Comparison of ENCODE assay signal across 18 cellular contexts in the genomic region with DNA sequence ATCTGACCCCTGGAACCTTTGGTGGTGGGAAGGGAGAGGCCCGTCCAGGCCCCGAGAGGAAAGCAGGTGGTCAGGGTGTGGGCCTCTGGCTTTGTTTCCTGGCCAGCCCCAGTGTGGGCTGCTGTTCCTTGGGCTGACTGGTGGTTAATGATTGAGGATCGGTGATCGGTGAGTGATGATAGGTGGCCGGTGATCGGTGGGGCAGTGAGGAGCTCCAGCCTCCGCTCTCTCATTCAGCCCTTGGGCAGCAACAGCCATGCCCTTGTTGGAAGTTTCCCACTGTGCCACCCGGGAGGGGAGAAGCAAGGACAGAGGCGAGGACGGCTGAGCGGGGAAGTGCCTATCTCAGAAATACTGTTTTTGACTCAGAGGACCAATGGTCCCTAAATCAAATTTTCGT. TPM values are rescaled to one million over a fixed set of nuclear protein-coding genes. Genes with fewer than 3 reads are reported as not detected.
DNase-seq lines count a peak whose midpoint lies in the region; ATAC-seq and TF ChIP-seq lines count a peak whose summit lies in the region.
"Had no signal": no experiment of that assay in that cellular context is flagged by ENCODE, and none has a peak within 500 bp of the region (broad histone marks: within the 10 kb centered on the region; RNA-seq: fewer than 3 reads in every experiment).

No MANE protein-coding gene starts in this region.

- H3K79me2 ChIP-seq in OCI-LY7 (ENCODE audit: insufficient read depth, low read depth, low read length), result no peaks in the 10 kb centered on the region

- POLR2A ChIA-PET in OCI-LY7 (lab: Charles Lee), result no interaction called here

- DNase-seq in SKM-1 treated with dmso at 0.1 percent for 144 hours (lab: John Stamatoyannopoulos, UW; ENCODE audit: unreplicated experiment) (peak; percentile 96), SKM-1 (lab: John Stamatoyannopoulos, UW; ENCODE audit: unreplicated experiment) (no peak), caudate nucleus (lab: John Stamatoyannopoulos, UW) (no peak), tibial artery (no peak), OCI-LY7 (ENCODE audit: low spot score) (no peak)
- DNase-seq: activated CD8-positive, alpha-beta T cell treated with anti-CD3 and anti-CD28 coated beads, Interleukin-2, amount 10 ng/mL, durations not matched to agents 7 days and 5 days; activated naive CD8-positive, alpha-beta T cell treated with anti-CD3 and anti-CD28 coated beads, Interleukin-2, amount 50 U/mL, for 24 hours; cerebellar nuclear complex; mucosa of descending colon; NCI-H1048; NCI-H69; stimulated activated naive CD4-positive, alpha-beta T cell treated with Interleukin-2 at 50 U/mL for 16 hours had no signal

- H2AFZ ChIP-seq in OCI-LY7 (ENCODE audit: low read length), result no peak overlapping the region

- no peak overlapping the region for H3K4me3 ChIP-seq in muscle layer of duodenum (ENCODE audit: low read depth in 1 of 2, low read length in 2 of 2)
- peak overlapping the region in 1 of 2 donors; percentile 0 for H3K4me3 ChIP-seq in tibial artery
- H3K4me3 ChIP-seq in OCI-LY7 (ENCODE audit: low read depth, low read length, poor library complexity, severe bottlenecking), result no peak overlapping the region
- H3K4me3 ChIP-seq: mucosa of descending colon had no signal

- BruUV-seq in OCI-LY7 (replicated peaks; lab: Mats Ljungman, UMichigan), result no TSS peak

- no peaks in the 10 kb centered on the region for H3K9me3 ChIP-seq in muscle layer of duodenum (ENCODE audit: control insufficient read depth in 1 of 2, low read length in 2 of 2)
- no peaks in the 10 kb centered on the region for H3K9me3 ChIP-seq in tibial artery
- H3K9me3 ChIP-seq in OCI-LY7 (ENCODE audit: low read length), result no peaks in the 10 kb centered on the region
- H3K9me3 ChIP-seq: mucosa of descending colon had no signal

- peaks cover 0 to 14% of the 10 kb centered on the region in 2 donors for H3K4me1 ChIP-seq in muscle layer of duodenum (ENCODE audit: control insufficient read depth in 1 of 2, insufficient read depth in 2 of 2, low read length in 2 of 2)
- peaks cover 0 to 92% (median 54%) of the 10 kb centered on the region in 4 donors for H3K4me1 ChIP-seq in tibial artery
- H3K4me1 ChIP-seq in OCI-LY7 (ENCODE audit: insufficient read depth, low read length, poor library complexity, severe bottlenecking), result peaks cover 14% of the 10 kb centered on the region

- ATAC-seq in GM18498 (IDR thresholded peaks at IDR 0.05; ENCODE audit: unreplicated experiment), result no peak
- no peak for ATAC-seq in GM21717 (IDR thresholded peaks at IDR 0.05; ENCODE audit: unreplicated experiment)
- ATAC-seq: activated CD8-positive, alpha-beta T cell treated with anti-CD3 and anti-CD28 coated beads, Interleukin-2, amount 10 ng/mL, durations not matched to agents 7 days and 5 days; activated naive CD8-positive, alpha-beta T cell treated with anti-CD3 and anti-CD28 coated beads, Interleukin-2, amount 50 U/mL, for 24 hours; HCT116 had no signal

- TF ChIP-seq CTCF in tibial artery (IDR thresholded peaks at IDR 0.05) (no peak), OCI-LY7 (conservative IDR thresholded peaks at IDR 0.05; ENCODE audit: low read length) (no peak)

- CTCF ChIA-PET in OCI-LY7 (lab: Charles Lee; ENCODE audit: unreplicated experiment), result no interaction called here

- peaks cover 8 to 13% of the 10 kb centered on the region in 2 donors for H3K36me3 ChIP-seq in muscle layer of duodenum (ENCODE audit: control insufficient read depth in 1 of 2, insufficient read depth in 2 of 2, low read length in 2 of 2)
- H3K36me3 ChIP-seq in tibial artery, result peaks cover 14 to 19% (median 17%) of the 10 kb centered on the region in 3 donors
- peaks cover 4% of the 10 kb centered on the region; the same call in 1 of the 2 replicates for H3K36me3 ChIP-seq in OCI-LY7 (ENCODE audit: insufficient read depth, low read length)

- H3K4me2 ChIP-seq in OCI-LY7 (ENCODE audit: low read length), result no peak overlapping the region

- H3K27me3 ChIP-seq in muscle layer of duodenum (ENCODE audit: low read depth, low read length) (no peaks in the 10 kb centered on the region), tibial artery (no peaks in the 10 kb centered on the region)

- intact Hi-C loops in tibial artery (cut with DNase I; ENCODE audit: low total_unique reads), result loop anchor here (2.0 to 10.0 kb wide), 3 partner anchors 66 to 448 kb away; no protein-coding TSS in a partner anchor
- intact Hi-C loops in OCI-LY7 (cut with micrococcal nuclease; ENCODE audit: unreplicated experiment), result no loop called here

- H3K9me2 ChIP-seq in OCI-LY7 (ENCODE audit: insufficient read depth, low read length), result no peaks in the 10 kb centered on the region

- H4K20me1 ChIP-seq in OCI-LY7 (ENCODE audit: insufficient read depth, low read length), result no peaks in the 10 kb centered on the region

- H3K27ac ChIP-seq in caudate nucleus (ENCODE audit: low read depth, low read length), result peak overlapping the region; percentile 83
- H3K27ac ChIP-seq in muscle layer of duodenum (ENCODE audit: low read length), result peak overlapping the region; percentile 0
- H3K27ac ChIP-seq in tibial artery, result peak overlapping the region; percentile 83 to 97
- no peak overlapping the region for H3K27ac ChIP-seq in OCI-LY7 (ENCODE audit: low read depth, low read length, poor library complexity, severe bottlenecking)
- H3K27ac ChIP-seq: VCaP had no signal

RNA-seq across cellular contexts. Expression of a gene that starts 7.4 kb away (rescaled TPM):
- 1.5 and 2.1 TPM in 2 replicates for total RNA-seq in OCI-LY7 (2014; rRNA removed; shearing (Covaris generic))
- total RNA-seq in OCI-LY7 (2022), result 0.33 and 0.46 TPM in 2 replicates
- total RNA-seq: epithelial cell of proximal tubule had no signal
